Comparison of ENCODE assay signal across 32 cellular contexts in the genomic region with DNA sequence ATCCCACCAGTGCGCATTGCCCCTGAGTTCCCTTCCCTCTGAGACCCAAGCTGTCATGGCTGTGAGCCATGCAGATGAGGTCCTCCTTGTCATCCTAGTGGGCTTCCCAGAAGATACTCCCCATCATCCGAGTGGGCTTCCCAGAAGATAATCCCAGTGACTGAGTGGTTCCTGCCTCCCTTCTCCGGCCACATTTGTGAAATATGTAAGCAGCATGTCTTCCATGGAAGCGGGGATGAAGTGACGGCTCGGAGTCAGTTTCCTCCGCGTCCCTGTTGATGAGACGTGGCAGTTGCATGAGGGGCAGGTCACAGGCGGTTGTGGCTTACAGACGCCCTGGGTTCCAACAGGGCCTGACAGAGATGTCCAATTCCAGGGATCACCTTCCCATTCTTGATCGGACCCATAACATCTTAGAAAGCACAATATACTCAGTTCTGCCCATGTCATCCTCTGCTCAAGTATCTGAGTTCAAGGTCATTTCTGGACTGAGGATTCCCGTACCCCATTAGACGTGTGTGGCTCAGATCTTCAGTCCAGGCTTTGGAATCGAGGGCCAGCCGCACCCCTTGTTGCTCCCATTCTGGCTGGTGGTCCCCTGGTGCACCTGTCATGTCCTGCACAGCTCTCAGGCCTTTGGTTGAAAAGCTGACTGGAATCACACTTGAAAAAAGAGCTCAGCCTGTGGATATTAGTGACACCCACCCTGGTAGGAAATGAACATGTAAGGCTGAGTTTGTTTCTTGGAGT.
"Had no signal": no experiment of that assay in that cellular context is flagged by ENCODE, and none has a peak within 500 bp of the region (broad histone marks: within the 10 kb centered on the region; RNA-seq: fewer than 3 reads in every experiment).

No MANE protein-coding gene starts in this region.

- H3K27ac ChIP-seq: cardiac muscle cell, Peyer's patch, SJSA1 had no signal

- H3K4me3 Mint-ChIP-seq: activated CD4-positive, alpha-beta T cell treated with anti-CD3 and anti-CD28 coated beads for 36 hours; activated CD4-positive, alpha-beta T cell treated with anti-CD3 and anti-CD28 coated beads, Interleukin-2, amount 10 ng/mL, durations not matched to agents 7 days and 5 days; activated CD8-positive, alpha-beta T cell treated with anti-CD3 and anti-CD28 coated beads, Interleukin-2, amount 10 ng/mL, durations not matched to agents 7 days and 5 days; activated naive CD8-positive, alpha-beta T cell treated with anti-CD3 and anti-CD28 coated beads for 36 hours; activated T-cell treated with anti-CD3 and anti-CD28 coated beads, Interleukin-2, amount 50 U/mL, for 24 hours; T-helper 1 cell treated with Interleukin-12 subunit alpha and Interleukin-12 subunit beta and Interleukin-4 antibody, amounts not matched to agents 30 μg/mL and 1 μg/mL, for 36 hours; T-helper 2 cell treated with Interferon-gamma antibody and Interleukin-4, amounts not matched to agents 5 μg/mL and 100 μg/mL, for 36 hours; WTC11 had no signal

- ATAC-seq: activated CD4-positive, alpha-beta T cell treated with anti-CD3 and anti-CD28 coated beads for 36 hours; activated CD4-positive, CD25-positive, alpha-beta regulatory T cell treated with anti-CD3 and anti-CD28 coated beads, Interleukin-2, amount 50 U/mL, for 24 hours; activated CD8-positive, alpha-beta T cell treated with anti-CD3 and anti-CD28 coated beads, Interleukin-2, amount 10 ng/mL, durations not matched to agents 7 days and 5 days; PC-3; WTC11 had no signal

- H3K9me3 Mint-ChIP-seq: activated T-cell treated with anti-CD3 and anti-CD28 coated beads, Interleukin-2, amount 50 U/mL, for 24 hours had no signal

- H3K27ac Mint-ChIP-seq: activated CD4-positive, alpha-beta T cell treated with anti-CD3 and anti-CD28 coated beads for 36 hours; activated CD4-positive, alpha-beta T cell treated with anti-CD3 and anti-CD28 coated beads, Interleukin-2, amount 10 ng/mL, durations not matched to agents 7 days and 5 days; activated CD8-positive, alpha-beta T cell treated with anti-CD3 and anti-CD28 coated beads, Interleukin-2, amount 10 ng/mL, durations not matched to agents 7 days and 5 days; activated naive CD8-positive, alpha-beta T cell treated with anti-CD3 and anti-CD28 coated beads for 36 hours; activated T-cell treated with anti-CD3 and anti-CD28 coated beads, Interleukin-2, amount 50 U/mL, for 24 hours; activated T-helper 2 cell treated with anti-CD3 and anti-CD28 coated beads, Interferon-gamma antibody, Interleukin-2, Interleukin-4, amounts not matched to agents 10 μg/mL and 5 μg/mL and 100 μg/mL, durations not matched to agents 14 hours and 24 hours and 36 hours; T-helper 1 cell treated with Interleukin-12 subunit alpha and Interleukin-12 subunit beta and Interleukin-4 antibody, amounts not matched to agents 30 μg/mL and 1 μg/mL, for 36 hours; T-helper 2 cell treated with Interferon-gamma antibody and Interleukin-4, amounts not matched to agents 5 μg/mL and 100 μg/mL, for 36 hours; WTC11 had no signal

- DNase-seq: activated CD4-positive, alpha-beta T cell treated with anti-CD3 and anti-CD28 coated beads for 36 hours; activated CD4-positive, alpha-beta T cell treated with anti-CD3 and anti-CD28 coated beads, Interleukin-2, amount 10 ng/mL, durations not matched to agents 7 days and 5 days; activated CD4-positive, alpha-beta T cell treated with anti-CD3 and anti-CD28 coated beads, Interleukin-2, amount 50 U/mL, for 48 hours; activated CD8-positive, alpha-beta T cell treated with anti-CD3 and anti-CD28 coated beads, Interleukin-2, amount 10 ng/mL, durations not matched to agents 7 days and 5 days; activated naive CD4-positive, alpha-beta T cell; activated naive CD4-positive, alpha-beta T cell treated with anti-CD3 and anti-CD28 coated beads, Interleukin-2, amount 50 U/mL, for 16 hours; activated naive CD8-positive, alpha-beta T cell treated with anti-CD3 and anti-CD28 coated beads for 36 hours; activated T-cell treated with anti-CD3 and anti-CD28 coated beads, Interleukin-2, amount 50 U/mL, for 24 hours; amniotic stem cell; aorta; Karpas-422; KBM-7; NCI-H1105; NCI-H1417 treated with DMSO at 0.1 percent for 48 hours; NCI-H1930; NCI-H2081 treated with DMSO at 0.1 percent for 48 hours; NCI-H345; NCI-H526; NCI-H748 treated with DMSO at 0.1 percent for 48 hours; NK-92 treated with Interleukin-12 subunit alpha and Interleukin-12 subunit beta, amount 100 ng/mL, for 24 hours; PC-3; RPMI8226; SHP77 treated with DMSO at 0.1 percent for 48 hours; SK-N-SH had no signal

- H3K4me1 Mint-ChIP-seq: activated CD4-positive, alpha-beta T cell treated with anti-CD3 and anti-CD28 coated beads for 36 hours; activated CD4-positive, alpha-beta T cell treated with anti-CD3 and anti-CD28 coated beads, Interleukin-2, amount 10 ng/mL, durations not matched to agents 7 days and 5 days; activated naive CD8-positive, alpha-beta T cell treated with anti-CD3 and anti-CD28 coated beads for 36 hours; WTC11 had no signal

- H3K36me3 Mint-ChIP-seq: activated naive CD8-positive, alpha-beta T cell treated with anti-CD3 and anti-CD28 coated beads for 36 hours had no signal

- H3K27me3 Mint-ChIP-seq: activated CD4-positive, alpha-beta T cell treated with anti-CD3 and anti-CD28 coated beads for 36 hours; activated CD4-positive, alpha-beta T cell treated with anti-CD3 and anti-CD28 coated beads, Interleukin-2, amount 10 ng/mL, durations not matched to agents 7 days and 5 days had no signal
